18 cellular contexts compared by ENCODE assay signal in genomic region chr2:109453596-109453995, GRCh38.
"Had no signal": no experiment of that assay in that cellular context is flagged by ENCODE, and none has a peak within 500 bp of the region (broad histone marks: within the 10 kb centered on the region; RNA-seq: fewer than 3 reads in every experiment).

No MANE protein-coding gene starts in this region.

- H3K9me3 ChIP-seq: heart left ventricle, SK-N-SH, vagina had no signal

- H3K36me3 Mint-ChIP-seq: activated naive CD4-positive, alpha-beta T cell treated with anti-CD3 and anti-CD28 coated beads, Interleukin-2, amount 10 ng/mL, durations not matched to agents 7 days and 5 days; natural killer cell treated with Interleukin-12 subunit alpha and Interleukin-12 subunit beta and Interleukin-15 and Interleukin-18, amount 100 ng/mL, for 72 hours; stimulated activated effector memory CD8-positive, alpha-beta T cell treated with anti-CD3 and anti-CD28 coated beads, Interleukin-12 subunit alpha, Interleukin-12 subunit beta, amount 100 ng/mL, for 72 hours; T-cell had no signal

- H3K27me3 ChIP-seq: heart left ventricle, vagina had no signal

- H3K9me3 Mint-ChIP-seq: activated naive CD4-positive, alpha-beta T cell treated with anti-CD3 and anti-CD28 coated beads, Interleukin-2, amount 10 ng/mL, durations not matched to agents 7 days and 5 days; natural killer cell treated with Interleukin-12 subunit alpha and Interleukin-12 subunit beta and Interleukin-15 and Interleukin-18, amount 100 ng/mL, for 72 hours; stimulated activated effector memory CD8-positive, alpha-beta T cell treated with anti-CD3 and anti-CD28 coated beads, Interleukin-12 subunit alpha, Interleukin-12 subunit beta, amount 100 ng/mL, for 72 hours; stimulated activated naive CD8-positive, alpha-beta T cell treated with anti-CD3 and anti-CD28 coated beads, Interleukin-15, amount 100 ng/mL, for 72 hours; T-cell had no signal

- H3K27ac ChIP-seq: heart left ventricle, vagina had no signal

- H3K4me3 ChIP-seq: heart left ventricle, vagina had no signal

- H3K27ac Mint-ChIP-seq: natural killer cell treated with Interleukin-12 subunit alpha and Interleukin-12 subunit beta and Interleukin-15 and Interleukin-18, amount 100 ng/mL, for 72 hours; stimulated activated effector memory CD8-positive, alpha-beta T cell treated with anti-CD3 and anti-CD28 coated beads, Interleukin-12 subunit alpha, Interleukin-12 subunit beta, amount 100 ng/mL, for 72 hours; T-cell had no signal

- DNase-seq: activated CD4-positive, alpha-beta T cell treated with anti-CD3 and anti-CD28 coated beads for 1 hour; activated CD4-positive, alpha-beta T cell treated with anti-CD3 and anti-CD28 coated beads, Interleukin-2, amount 50 U/mL, for 1 hour; activated CD8-positive, alpha-beta memory T cell treated with anti-CD3 and anti-CD28 coated beads for 24 hours; activated CD8-positive, alpha-beta memory T cell treated with anti-CD3 and anti-CD28 coated beads, Interleukin-2, amount 50 U/mL, for 4 hours; activated naive CD4-positive, alpha-beta T cell treated with anti-CD3 and anti-CD28 coated beads, Interleukin-2, amount 10 ng/mL, durations not matched to agents 7 days and 5 days; activated T-cell treated with anti-CD3 and anti-CD28 coated beads, Interleukin-2, amount 50 U/mL, for 48 hours; heart left ventricle; kidney; midbrain; nucleus accumbens; SK-N-SH; stimulated activated CD4-positive, alpha-beta T cell treated with anti-CD3 and anti-CD28 coated beads, Interleukin-12 subunit alpha, Interleukin-12 subunit beta, amount 100 ng/mL, for 4 hours; stimulated activated naive CD8-positive, alpha-beta T cell treated with anti-CD3 and anti-CD28 coated beads, Interleukin-15, amount 100 ng/mL, for 72 hours; T-cell; trophoblast cell had no signal

- H3K4me1 Mint-ChIP-seq: T-cell had no signal

- H3K27me3 Mint-ChIP-seq: natural killer cell treated with Interleukin-12 subunit alpha and Interleukin-12 subunit beta and Interleukin-15 and Interleukin-18, amount 100 ng/mL, for 72 hours; stimulated activated naive CD8-positive, alpha-beta T cell treated with anti-CD3 and anti-CD28 coated beads, Interleukin-15, amount 100 ng/mL, for 72 hours; T-cell had no signal

- H3K4me3 Mint-ChIP-seq: activated naive CD4-positive, alpha-beta T cell treated with anti-CD3 and anti-CD28 coated beads, Interleukin-2, amount 10 ng/mL, durations not matched to agents 7 days and 5 days; natural killer cell treated with Interleukin-12 subunit alpha and Interleukin-12 subunit beta and Interleukin-15 and Interleukin-18, amount 100 ng/mL, for 72 hours; stimulated activated effector memory CD8-positive, alpha-beta T cell treated with anti-CD3 and anti-CD28 coated beads, Interleukin-12 subunit alpha, Interleukin-12 subunit beta, amount 100 ng/mL, for 72 hours; stimulated activated naive CD8-positive, alpha-beta T cell treated with anti-CD3 and anti-CD28 coated beads, Interleukin-15, amount 100 ng/mL, for 72 hours; T-cell had no signal
